ENCODE assay signal across 20 cellular contexts in the genomic region with DNA sequence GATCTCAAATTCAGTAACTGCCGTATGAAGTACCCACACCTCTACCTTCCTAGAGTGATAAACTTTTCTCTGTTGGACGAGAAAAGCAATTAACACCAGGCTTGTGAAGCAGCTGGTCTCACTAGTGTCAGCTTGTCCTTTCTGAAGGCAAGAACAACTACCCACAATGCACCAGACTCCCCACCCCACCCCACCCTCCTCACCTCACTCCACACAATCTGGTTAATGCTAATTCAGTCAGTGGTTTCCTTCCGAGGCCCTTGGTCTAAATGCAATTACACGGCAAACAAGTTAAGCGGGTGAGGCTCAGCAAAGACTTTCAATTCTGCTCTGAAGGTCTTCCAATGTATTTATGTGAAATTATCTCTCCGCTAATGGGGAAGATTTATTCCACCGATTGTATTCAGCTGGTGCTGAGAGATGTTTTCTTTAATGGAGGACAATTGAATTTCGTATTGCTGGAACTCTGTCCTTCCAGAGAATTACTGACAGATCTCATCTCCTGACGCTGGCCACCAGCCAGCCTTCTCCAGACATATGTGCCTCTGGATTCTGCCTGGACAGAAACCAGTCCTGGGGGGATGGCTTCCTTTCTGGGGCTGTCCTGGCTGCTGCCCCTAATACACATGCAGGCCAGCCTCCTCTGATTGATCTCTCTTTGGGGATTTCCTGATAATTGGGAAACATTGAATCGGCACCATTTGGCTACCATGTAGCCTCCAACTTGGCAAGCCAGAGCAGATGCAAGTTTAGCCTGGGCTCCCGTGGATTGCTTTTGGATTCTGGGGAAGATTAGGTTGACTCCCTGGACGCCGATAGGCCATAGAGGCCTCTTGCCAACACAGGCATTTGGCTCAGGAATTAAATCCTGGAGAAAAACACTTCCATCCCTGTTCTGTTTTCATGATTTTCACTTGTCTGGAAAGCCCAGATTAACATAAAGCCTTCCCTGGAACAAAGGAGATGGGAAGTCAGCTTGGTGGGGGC.
DNase-seq lines count a peak whose midpoint lies in the region; ATAC-seq, FAIRE-seq and TF ChIP-seq lines count a peak whose summit lies in the region.
"Had no signal": no experiment of that assay in that cellular context is flagged by ENCODE, and none has a peak within 500 bp of the region (broad histone marks: within the 10 kb centered on the region; RNA-seq: fewer than 3 reads in every experiment).

No MANE protein-coding gene starts in this region.

- peaks cover 21% of the 10 kb centered on the region for H3K36me3 ChIP-seq in BE2C
- H3K36me3 ChIP-seq in mesendoderm (ENCODE audit: control insufficient read depth, insufficient read depth, low read length): no peaks in the 10 kb centered on the region
- H3K36me3 ChIP-seq: heart left ventricle, uterus had no signal

- no peak for ATAC-seq in HG03108 (IDR thresholded peaks at IDR 0.05; ENCODE audit: unreplicated experiment)
- ATAC-seq: activated naive CD4-positive, alpha-beta T cell treated with anti-CD3 and anti-CD28 coated beads, Interleukin-2, amount 50 U/mL, for 72 hours; effector memory CD8-positive, alpha-beta T cell; heart left ventricle had no signal

- no peak overlapping the region for H2BK5ac ChIP-seq in mesendoderm (ENCODE audit: low read length)

- H3K27ac ChIP-seq in mesendoderm (ENCODE audit: low read depth, low read length): no peak overlapping the region
- H3K27ac ChIP-seq: heart left ventricle, uterus had no signal

- no peaks in the 10 kb centered on the region for H3K79me1 ChIP-seq in mesendoderm (ENCODE audit: low read length)

- no peak overlapping the region for H2AK5ac ChIP-seq in mesendoderm (ENCODE audit: low read length)

- no peak overlapping the region for H3K4me2 ChIP-seq in mesendoderm (ENCODE audit: low read length)

- no peaks in the 10 kb centered on the region for H3K9me3 ChIP-seq in BE2C
- H3K9me3 ChIP-seq: heart left ventricle, uterus had no signal

- H3K4ac ChIP-seq in mesendoderm (ENCODE audit: low read depth, low read length): no peak overlapping the region

- DNase-seq in BE2C (peak; percentile 95), NCI-H1436 treated with DMSO at 0.1 percent for 48 hours (lab: John Stamatoyannopoulos, UW) (peak; percentile 48), astrocyte of the hippocampus (ENCODE audit: low read depth, low spot score) (peak; percentile 13), mesendoderm (peak; percentile 52), DMS53 treated with DMSO at 0.1 percent for 48 hours (lab: John Stamatoyannopoulos, UW; ENCODE audit: unreplicated experiment) (no peak), COLO668 (lab: John Stamatoyannopoulos, UW; ENCODE audit: unreplicated experiment) (no peak), frontal cortex (ENCODE audit: low spot score in 2 of 2) (no peak)
- DNase-seq: activated CD4-positive, alpha-beta T cell treated with anti-CD3 and anti-CD28 coated beads for 48 hours; C1 segment of cervical spinal cord; effector memory CD8-positive, alpha-beta T cell; NCI-H146; NCI-H345; occipital lobe; retina; SHP77; stimulated activated CD4-positive, alpha-beta T cell treated with anti-CD3 and anti-CD28 coated beads, Interleukin-15, amount 100 ng/mL, for 24 hours; uterus had no signal

- H4K5ac ChIP-seq in mesendoderm (ENCODE audit: low read length): no peak overlapping the region

- no CpG with 5 or more reads among the region's 13 CpGs for WGBS in mesendoderm (ENCODE audit: extremely low coverage, insufficient coverage, low lambda C conversion rate)

- no peak overlapping the region; the same call in 1 of the 2 replicates for H3K4me3 ChIP-seq in BE2C (ENCODE audit: low read depth, low read length)
- no peak overlapping the region for H3K4me3 ChIP-seq in mesendoderm (ENCODE audit: low read length)
- H3K4me3 ChIP-seq: heart left ventricle, uterus had no signal

- FAIRE-seq in frontal cortex (lab: Jason Lieb, UNC): no peak

- no peak overlapping the region for H2BK120ac ChIP-seq in mesendoderm (ENCODE audit: low read depth, low read length)

- no peak overlapping the region for H3K9ac ChIP-seq in mesendoderm (ENCODE audit: low read length)

- no peak overlapping the region for H3K23ac ChIP-seq in mesendoderm (ENCODE audit: low read length)

- H3K27me3 ChIP-seq in BE2C: no peaks in the 10 kb centered on the region
- no peaks in the 10 kb centered on the region for H3K27me3 ChIP-seq in mesendoderm (ENCODE audit: insufficient read depth, low read length, poor library complexity)
- H3K27me3 ChIP-seq: heart left ventricle, uterus had no signal

- no peak overlapping the region for H3K56ac ChIP-seq in mesendoderm (ENCODE audit: low read length)

- no peaks in the 10 kb centered on the region for H3K79me2 ChIP-seq in mesendoderm (ENCODE audit: control insufficient read depth, insufficient read depth, low read length)

- H3K18ac ChIP-seq in mesendoderm (ENCODE audit: low read length): no peak overlapping the region

- H3K4me1 ChIP-seq in BE2C: peaks cover 36% of the 10 kb centered on the region
- H3K4me1 ChIP-seq in mesendoderm (ENCODE audit: control insufficient read depth, low read depth, low read length): peaks cover 5% of the 10 kb centered on the region
- H3K4me1 ChIP-seq: uterus had no signal

- TF ChIP-seq CTCF in BE2C (IDR thresholded peaks at IDR 0.05; ENCODE audit: low read depth, low read length): no peak

- H2BK15ac ChIP-seq in mesendoderm (replicated peaks; ENCODE audit: low read depth): no peak overlapping the region

- no peak overlapping the region for H4K8ac ChIP-seq in mesendoderm (ENCODE audit: low read depth, low read length)

Comparison
In these comparisons a context has a peak if more than half of its experiments do, and no peak if none do; other contexts are left out.
1. DNase-seq: peak in BE2C (single experiment), NCI-H1436 treated with DMSO at 0.1 percent for 48 hours (single experiment), astrocyte of the hippocampus (single experiment) and mesendoderm (single experiment); none in DMS53 treated with DMSO at 0.1 percent for 48 hours (single experiment), COLO668 (single experiment) and frontal cortex (0 of 2).